Comparison of ENCODE assay signal across 3 cellular contexts in genomic region chr15:61545763-61546162, GRCh38.
TF ChIP-seq lines count a peak whose summit lies in the region.

No MANE protein-coding gene starts in this region.

TF ChIP-seq in A549, 52 proteins besides CTCF, POLR2A, EP300 and RAD21:
- TF ChIP-seq REST (IDR thresholded peaks at IDR 0.05) (0 out of 2 replicates have a peak, but pooled peaks have one; percentile 21), PBX3 (IDR thresholded peaks at IDR 0.05) (no peak), MAFK (IDR thresholded peaks at IDR 0.05; ENCODE audit: partially characterized antibody) (peak; percentile 12)

TF ChIP-seq in PFSK-1, 5 proteins besides CTCF, POLR2A, EP300 and RAD21 (continued from another document):
- peak; percentile 60 to 86; a peak in 3 of 4 replicates for TF ChIP-seq REST (IDR thresholded peaks at IDR 0.05; ENCODE audit: insufficient read depth in 1 of 2, low read depth in 2 of 2, low read length in 2 of 2)

TF ChIP-seq in H1, 55 proteins besides CTCF, POLR2A, EP300 and RAD21 (continued from another document):
- TF ChIP-seq CHD7 (IDR thresholded peaks at IDR 0.05; ENCODE audit: insufficient replicate concordance, low read length), result no peak
- no peak for TF ChIP-seq RNF2 (IDR thresholded peaks at IDR 0.05; ENCODE audit: borderline replicate concordance, low read depth, low read length, missing control alignments, poor library complexity, severe bottlenecking)
- TF ChIP-seq GTF2F1 (IDR thresholded peaks at IDR 0.05; ENCODE audit: borderline replicate concordance, low read depth, low read length), result no peak
- TF ChIP-seq ASH2L (IDR thresholded peaks at IDR 0.05; ENCODE audit: low read length), result no peak
- no peak for TF ChIP-seq SAP30 (IDR thresholded peaks at IDR 0.05; ENCODE audit: insufficient read depth, insufficient replicate concordance, low read length)
- no peak for TF ChIP-seq RFX5 (IDR thresholded peaks at IDR 0.05; ENCODE audit: borderline replicate concordance, low read depth, low read length)
- TF ChIP-seq JUN (IDR thresholded peaks at IDR 0.05; ENCODE audit: low read depth, low read length), result no peak
- no peak for TF ChIP-seq BRCA1 (IDR thresholded peaks at IDR 0.05; ENCODE audit: low read depth, low read length)
- TF ChIP-seq TAF1 (IDR thresholded peaks at IDR 0.05; ENCODE audit: low read depth, low read length), result no peak
- TF ChIP-seq NANOG (IDR thresholded peaks at IDR 0.05; ENCODE audit: insufficient read depth, low read depth, low read length, poor library complexity, severe bottlenecking), result no peak
- no peak for TF ChIP-seq CHD1 (IDR thresholded peaks at IDR 0.05; ENCODE audit: low read depth, low read length)
- no peak for TF ChIP-seq CHD2 (IDR thresholded peaks at IDR 0.05; ENCODE audit: low read length)
TF ChIP-seq in H1: peak in this region for 0.
